Comparison of ENCODE assay signal across 2 cellular contexts in genomic region chr12:56996793-56997545, GRCh38.
TF ChIP-seq lines count a peak whose summit lies in the region.

No MANE protein-coding gene starts in this region.

TF ChIP-seq in liver, 16 proteins besides CTCF, POLR2A, EP300 and RAD21:
- TF ChIP-seq ZBTB33 (IDR thresholded peaks at IDR 0.05), result no peak
- peak; percentile 1 for TF ChIP-seq SP1 (IDR thresholded peaks at IDR 0.05)
- peak; percentile 32 for TF ChIP-seq MAX (IDR thresholded peaks at IDR 0.05)
- TF ChIP-seq NR2F2 (IDR thresholded peaks at IDR 0.05), result peak; percentile 99
- peak; percentile 27 to 29 for TF ChIP-seq RXRA (IDR thresholded peaks at IDR 0.05)

TF ChIP-seq in HepG2, 621 proteins besides CTCF, POLR2A, EP300 and RAD21:
- no peak for TF ChIP-seq GPBP1L1 (CRISPR knock-in tag; IDR thresholded peaks at IDR 0.05)
- TF ChIP-seq NR0B2 (CRISPR knock-in tag; IDR thresholded peaks at IDR 0.05), result no peak
- no peak for TF ChIP-seq KLF11 (CRISPR knock-in tag; IDR thresholded peaks at IDR 0.05)
- no peak for TF ChIP-seq ZNF569 (CRISPR knock-in tag; IDR thresholded peaks at IDR 0.05; ENCODE audit: borderline replicate concordance)
- TF ChIP-seq ATRX (CRISPR knock-in tag; IDR thresholded peaks at IDR 0.05; ENCODE audit: borderline replicate concordance), result no peak
- no peak for TF ChIP-seq PLRG1 (conservative IDR thresholded peaks at IDR 0.05)
- TF ChIP-seq ZFP41 (CRISPR knock-in tag; IDR thresholded peaks at IDR 0.05; ENCODE audit: borderline replicate concordance), result no peak
- no peak for TF ChIP-seq MXI1 (IDR thresholded peaks at IDR 0.05; ENCODE audit: borderline replicate concordance, low read depth, low read length)
- no peak for TF ChIP-seq HDAC2 (CRISPR knock-in tag; IDR thresholded peaks at IDR 0.05)
- no peak for TF ChIP-seq ZBTB33 (CRISPR knock-in tag; IDR thresholded peaks at IDR 0.05)
- no peak for TF ChIP-seq ZNF691 (CRISPR knock-in tag; IDR thresholded peaks at IDR 0.05; ENCODE audit: borderline replicate concordance, low read depth)
- no peak for TF ChIP-seq GMEB2 (CRISPR knock-in tag; IDR thresholded peaks at IDR 0.05; ENCODE audit: low read depth)
- TF ChIP-seq KLF13 (CRISPR knock-in tag; IDR thresholded peaks at IDR 0.05), result no peak
- no peak for TF ChIP-seq ZFY (CRISPR knock-in tag; IDR thresholded peaks at IDR 0.05)
- no peak for TF ChIP-seq MED1 (CRISPR knock-in tag; IDR thresholded peaks at IDR 0.05)
- no peak for TF ChIP-seq ZNF207 (IDR thresholded peaks at IDR 0.05; ENCODE audit: borderline replicate concordance)
- TF ChIP-seq ZNF337 (CRISPR knock-in tag; IDR thresholded peaks at IDR 0.05; ENCODE audit: borderline replicate concordance, low read depth), result no peak
